Comparison of ENCODE assay signal across 8 cellular contexts in genomic region chr19:6060600-6061391, GRCh38.
A peak's percentile ranks its signal among the peaks of the same experiment; 100 is the strongest.
DNase-seq lines count a peak whose midpoint lies in the region; ATAC-seq lines count a peak whose summit lies in the region.

No MANE protein-coding gene starts in this region.

- DNase-seq in HUDEP-2 (lab: John Stamatoyannopoulos, UW; ENCODE audit: unreplicated experiment in 76 of 76) (peak in 64 of 76 experiments; percentile 20 to 76 (median 54)), fibroblast of peridontal ligament (ENCODE audit: extremely low read depth) (peak; percentile 34), superior temporal gyrus (ENCODE audit: extremely low spot score) (no peak), NCI-H446 (lab: John Stamatoyannopoulos, UW) (no peak)
- DNase-seq in activated CD8-positive, alpha-beta memory T cell treated with anti-CD3 and anti-CD28 coated beads, Interleukin-2, amount 50 U/mL, for 1 hour (ENCODE audit: extremely low read depth) = peak; percentile 13
- peak; percentile 48 for DNase-seq in stimulated activated CD4-positive, alpha-beta T cell treated with anti-CD3 and anti-CD28 coated beads, Interleukin-4, amount 100 ng/mL, for 1 hour

- ATAC-seq in HG03039 (IDR thresholded peaks at IDR 0.05; ENCODE audit: unreplicated experiment) (no peak), GM18861 (IDR thresholded peaks at IDR 0.05; ENCODE audit: unreplicated experiment) (no peak)

Comparison
In these comparisons a context has a peak if more than half of its experiments do, and no peak if none do; other contexts are left out.
1. DNase-seq: peak in HUDEP-2 (64 of 76), activated CD8-positive, alpha-beta memory T cell treated with anti-CD3 and anti-CD28 coated beads, Interleukin-2, amount 50 U/mL, for 1 hour (single experiment), fibroblast of peridontal ligament (single experiment) and stimulated activated CD4-positive, alpha-beta T cell treated with anti-CD3 and anti-CD28 coated beads, Interleukin-4, amount 100 ng/mL, for 1 hour (single experiment); none in superior temporal gyrus (single experiment) and NCI-H446 (0 of 2).